38 cellular contexts compared by ENCODE assay signal in the genomic region with DNA sequence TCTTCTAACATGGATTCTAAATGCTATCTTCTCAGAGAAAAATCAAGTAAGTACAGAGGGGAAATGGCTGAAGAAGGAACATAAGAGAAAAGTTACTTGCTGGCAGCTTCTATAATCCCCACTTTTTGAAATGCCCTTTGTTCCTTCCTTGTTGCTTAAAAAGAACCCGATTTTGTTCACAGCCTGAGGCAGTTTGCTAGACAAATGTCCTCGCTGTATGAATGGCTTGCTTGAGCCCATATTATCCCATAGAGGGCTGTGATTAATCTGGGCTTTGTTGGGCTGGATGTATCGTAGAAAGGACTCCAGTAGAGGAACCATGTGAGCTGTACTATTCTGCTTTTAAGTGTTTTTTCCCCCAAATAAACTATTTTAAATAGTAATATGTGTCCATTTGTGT.
"Had no signal": no experiment of that assay in that cellular context is flagged by ENCODE, and none has a peak within 500 bp of the region (broad histone marks: within the 10 kb centered on the region; RNA-seq: fewer than 3 reads in every experiment).

No MANE protein-coding gene starts in this region.

- H3K36me3 ChIP-seq: brain microvascular endothelial cell, cardiac muscle cell, MG63, Peyer's patch, WERI-Rb-1 had no signal

- H3K27me3 ChIP-seq: brain microvascular endothelial cell, cardiac muscle cell, MG63, Peyer's patch had no signal

- H3K4me1 ChIP-seq: Peyer's patch had no signal

- H3K4me3 ChIP-seq: cardiac muscle cell, MG63, Peyer's patch had no signal

- ATAC-seq: activated CD8-positive, alpha-beta memory T cell treated with anti-CD3 and anti-CD28 coated beads, Interleukin-2, amount 10 ng/mL, durations not matched to agents 7 days and 5 days; activated naive CD8-positive, alpha-beta T cell treated with anti-CD3 and anti-CD28 coated beads, Interleukin-2, amount 50 U/mL, for 24 hours; PC-3; Right ventricle myocardium inferior had no signal

- H3K27ac ChIP-seq: brain microvascular endothelial cell, cardiac muscle cell, Peyer's patch, RWPE1, WERI-Rb-1 had no signal

- H3K9me3 ChIP-seq: MG63, Peyer's patch had no signal

- DNase-seq: activated CD4-positive, alpha-beta memory T cell treated with anti-CD3 and anti-CD28 coated beads, Interleukin-2, amount 10 ng/mL, durations not matched to agents 7 days and 5 days; activated CD4-positive, alpha-beta T cell treated with anti-CD3 and anti-CD28 coated beads for 1 hour; activated CD4-positive, alpha-beta T cell treated with anti-CD3 and anti-CD28 coated beads for 48 hours; activated CD4-positive, CD25-positive, alpha-beta regulatory T cell; activated CD8-positive, alpha-beta memory T cell treated with anti-CD3 and anti-CD28 coated beads for 24 hours; activated CD8-positive, alpha-beta memory T cell treated with anti-CD3 and anti-CD28 coated beads, Interleukin-2, amount 10 ng/mL, durations not matched to agents 7 days and 5 days; activated CD8-positive, alpha-beta memory T cell treated with anti-CD3 and anti-CD28 coated beads, Interleukin-2, amount 50 U/mL, for 48 hours; activated effector memory CD4-positive, alpha-beta T cell treated with Interleukin-2 at 50 U/mL for 16 hours; activated naive CD4-positive, alpha-beta T cell treated with anti-CD3 and anti-CD28 coated beads, Interleukin-2, amount 10 ng/mL, durations not matched to agents 7 days and 5 days; activated naive CD8-positive, alpha-beta T cell treated with anti-CD3 and anti-CD28 coated beads, Interleukin-2, amount 50 U/mL, for 24 hours; activated T-cell treated with anti-CD3 and anti-CD28 coated beads, Interleukin-2, amount 50 U/mL, for 48 hours; anterior cingulate cortex; brain microvascular endothelial cell; Karpas-422; KBM-7; MG63; NCI-H1048; NCI-H1105 treated with DMSO at 0.1 percent for 48 hours; NCI-H1436; NCI-H1694; NCI-H1930; NCI-H2081 treated with DMSO at 0.1 percent for 48 hours; NCI-H226; NCI-H446 treated with DMSO at 0.1 percent for 48 hours; NCI-H524; NCI-H69; NK-92 treated with Interleukin-12 subunit alpha and Interleukin-12 subunit beta, amount 100 ng/mL, for 24 hours; PC-3; Peyer's patch; SIG-M5; SW 1271; T-helper 1 cell; T-helper 2 cell; T-helper 9 cell; WERI-Rb-1 had no signal
